In genomic region chr11:95734009-95734572, GRCh38 we compare ENCODE assay signal across 1 cellular context.
A peak's percentile ranks its signal among the peaks of the same experiment; 100 is the strongest.
TF ChIP-seq lines count a peak whose summit lies in the region.

No MANE protein-coding gene starts in this region.

TF ChIP-seq in K562, 482 proteins besides CTCF, POLR2A, EP300 and RAD21 (continued from another document and continues in another):
- TF ChIP-seq RERE (CRISPR knock-in tag; IDR thresholded peaks at IDR 0.05; ENCODE audit: borderline replicate concordance) (no peak), PHF8 (IDR thresholded peaks at IDR 0.05; ENCODE audit: borderline replicate concordance, low read length) (no peak), ATF3 (IDR thresholded peaks at IDR 0.05) (peak; percentile 30; the same call in 1 of the 2 replicates), ATF3 (CRISPR knock-in tag; conservative IDR thresholded peaks at IDR 0.05) (no peak), HMG20B (CRISPR knock-in tag; IDR thresholded peaks at IDR 0.05) (no peak), EP400 (IDR thresholded peaks at IDR 0.05) (no peak), ZBTB5 (IDR thresholded peaks at IDR 0.05) (no peak), ZNF41 (CRISPR knock-in tag; conservative IDR thresholded peaks at IDR 0.05) (no peak), MCM3 (IDR thresholded peaks at IDR 0.05) (no peak), PTRF (tag; IDR thresholded peaks at IDR 0.05) (no peak), FOXJ3 (CRISPR knock-in tag; IDR thresholded peaks at IDR 0.05) (no peak), ZNF717 (CRISPR knock-in tag; IDR thresholded peaks at IDR 0.05) (no peak), MYNN (IDR thresholded peaks at IDR 0.05) (peak; percentile 70; the same call in 1 of the 2 replicates), MYNN (CRISPR knock-in tag; IDR thresholded peaks at IDR 0.05) (no peak), KAT7 (CRISPR knock-in tag; IDR thresholded peaks at IDR 0.05; ENCODE audit: borderline replicate concordance) (no peak), CREBBP (IDR thresholded peaks at IDR 0.05; ENCODE audit: low read depth, low read length) (no peak), SIN3A (IDR thresholded peaks at IDR 0.05; ENCODE audit: borderline replicate concordance in 2 of 2, control insufficient read depth in 1 of 2, low read depth in 2 of 2, low read length in 2 of 2) (no peak), SRF (CRISPR knock-in tag; IDR thresholded peaks at IDR 0.05) (no peak), ZNF699 (CRISPR knock-in tag; IDR thresholded peaks at IDR 0.05; ENCODE audit: insufficient replicate concordance) (no peak), TAF7 (tag; IDR thresholded peaks at IDR 0.05) (no peak), SRSF3 (IDR thresholded peaks at IDR 0.05; ENCODE audit: insufficient read depth, low read length) (no peak), RBM14 (IDR thresholded peaks at IDR 0.05; ENCODE audit: borderline replicate concordance, insufficient read depth, low read depth, low read length) (no peak), GTF2F1 (IDR thresholded peaks at IDR 0.05; ENCODE audit: low read depth, low read length) (no peak), RBM22 (IDR thresholded peaks at IDR 0.05; ENCODE audit: low read depth, low read length, poor library complexity, severe bottlenecking) (no peak), RNF2 (IDR thresholded peaks at IDR 0.05) (peak; percentile 69; the same call in 1 of the 2 replicates), DDX20 (tag; IDR thresholded peaks at IDR 0.05; ENCODE audit: low read depth) (no peak), ZNF408 (CRISPR knock-in tag; IDR thresholded peaks at IDR 0.05; ENCODE audit: low read depth) (no peak), IRF1 (CRISPR knock-in tag; IDR thresholded peaks at IDR 0.05; ENCODE audit: borderline replicate concordance) (no peak), PHB2 (IDR thresholded peaks at IDR 0.05; ENCODE audit: low read depth) (peak; percentile 47; the same call in 1 of the 2 replicates), FOXO4 (CRISPR knock-in tag; IDR thresholded peaks at IDR 0.05) (no peak), MNT (conservative IDR thresholded peaks at IDR 0.05) (peak in 1 of 2 experiments; percentile 52; a peak in 2 of 4 replicates), FOXK2 (conservative IDR thresholded peaks at IDR 0.05 in 1 of 2, IDR thresholded peaks at IDR 0.05 in 1 of 2; ENCODE audit: low read depth in 2 of 2) (peak; percentile 60 to 82), SP1 (CRISPR knock-in tag; IDR thresholded peaks at IDR 0.05) (no peak), ATF6 (CRISPR knock-in tag; IDR thresholded peaks at IDR 0.05) (no peak), RBBP5 (IDR thresholded peaks at IDR 0.05; ENCODE audit: borderline replicate concordance, insufficient read depth, low read length, poor library complexity, severe bottlenecking) (no peak), ARNT (IDR thresholded peaks at IDR 0.05) (peak in 1 of 2 experiments; percentile 62; a peak in 3 of 4 replicates), REST (CRISPR knock-in tag; IDR thresholded peaks at IDR 0.05; ENCODE audit: low read depth) (no peak), ZNF639 (CRISPR knock-in tag; conservative IDR thresholded peaks at IDR 0.05 in 1 of 2, IDR thresholded peaks at IDR 0.05 in 1 of 2) (peak in 1 of 2 experiments; percentile 59; a peak in 2 of 4 replicates), CEBPG (CRISPR knock-in tag; IDR thresholded peaks at IDR 0.05) (no peak), CEBPG (tag; conservative IDR thresholded peaks at IDR 0.05 in 1 of 2, IDR thresholded peaks at IDR 0.05 in 1 of 2) (no peak), CBFA2T3 (IDR thresholded peaks at IDR 0.05) (peak; percentile 98), ZNF780A (CRISPR knock-in tag; IDR thresholded peaks at IDR 0.05) (no peak), POU5F1 (IDR thresholded peaks at IDR 0.05; ENCODE audit: borderline replicate concordance, low read depth, low read length, partially characterized antibody) (no peak), MIER1 (IDR thresholded peaks at IDR 0.05; ENCODE audit: low read depth) (no peak), SETDB1 (IDR thresholded peaks at IDR 0.05; ENCODE audit: low read length) (no peak)
